24 cellular contexts compared by ENCODE assay signal in genomic region chr5:7705261-7705660, GRCh38.
DNase-seq lines count a peak whose midpoint lies in the region; FAIRE-seq and TF ChIP-seq lines count a peak whose summit lies in the region.
"Had no signal": no experiment of that assay in that cellular context is flagged by ENCODE, and none has a peak within 500 bp of the region (broad histone marks: within the 10 kb centered on the region; RNA-seq: fewer than 3 reads in every experiment).

No MANE protein-coding gene starts in this region.

- H3K9me3 ChIP-seq in BLaER1 (peaks cover 9% of the 10 kb centered on the region; the same call in 1 of the 2 replicates), hepatocyte (ENCODE audit: low read depth) (no peaks in the 10 kb centered on the region), small intestine (ENCODE audit: control insufficient read depth, low read depth) (no peaks in the 10 kb centered on the region)
- H3K9me3 ChIP-seq: BE2C, Peyer's patch had no signal

- no peaks in the 10 kb centered on the region for H3K27me3 Mint-ChIP-seq in neural crest cell (ENCODE audit: low read depth)

- no peak overlapping the region for H3K4me3 ChIP-seq in BLaER1
- H3K4me3 ChIP-seq in H7 (ENCODE audit: insufficient read depth, low read depth, low read length): no peak overlapping the region
- H3K4me3 ChIP-seq in hepatocyte: no peak overlapping the region
- H3K4me3 ChIP-seq in small intestine (ENCODE audit: low read depth in 1 of 2, low read length in 2 of 2): no peak overlapping the region
- H3K4me3 ChIP-seq: Peyer's patch, SK-N-MC had no signal

- peak overlapping the region; percentile 3 for H3K27ac Mint-ChIP-seq in neural crest cell (ENCODE audit: unreplicated experiment)
- H3K27ac Mint-ChIP-seq: CD4-positive, alpha-beta memory T cell had no signal

- H3K27me3 ChIP-seq in BLaER1 (no peaks in the 10 kb centered on the region), H7 (ENCODE audit: control insufficient read depth, insufficient read depth, low read length) (no peaks in the 10 kb centered on the region), hepatocyte (no peaks in the 10 kb centered on the region), small intestine (ENCODE audit: control insufficient read depth in 2 of 2, insufficient read depth in 2 of 2, low read length in 2 of 2) (no peaks in the 10 kb centered on the region)
- H3K27me3 ChIP-seq: BE2C, Peyer's patch had no signal

- H3K79me2 ChIP-seq in hepatocyte: no peaks in the 10 kb centered on the region

- TF ChIP-seq CTCF in neural crest cell (conservative IDR thresholded peaks at IDR 0.05) (no peak), hepatocyte (IDR thresholded peaks at IDR 0.05; ENCODE audit: poor library complexity) (no peak)

- FAIRE-seq in small intestine (lab: Jason Lieb, UNC): no peak
- FAIRE-seq: GM12892, GM18507, H54 had no signal

- H3K36me3 Mint-ChIP-seq in neural crest cell (ENCODE audit: low read depth): no peaks in the 10 kb centered on the region
- H3K36me3 Mint-ChIP-seq: CD4-positive, alpha-beta memory T cell had no signal

- WGBS in hepatocyte (ENCODE audit: low lambda C conversion rate, missing lambda C conversion rate): 57% methylated on average over 5 of the region's 5 CpGs
- WGBS in small intestine, 3 donors: 57 to 60% (median 57%) methylated on average over 5 of the region's 5 CpGs

- H3K4me2 ChIP-seq in BLaER1: peak overlapping the region; percentile 76
- no peak overlapping the region for H3K4me2 ChIP-seq in hepatocyte

- peaks cover 4% of the 10 kb centered on the region for H3K9me3 Mint-ChIP-seq in neural crest cell

- H3K36me3 ChIP-seq in BLaER1: no peaks in the 10 kb centered on the region
- H3K36me3 ChIP-seq in H7 (replicated peaks; ENCODE audit: control insufficient read depth, insufficient read depth, low read length): peaks cover 6% of the 10 kb centered on the region
- H3K36me3 ChIP-seq in hepatocyte (replicated peaks; ENCODE audit: insufficient read depth, low read depth): no peaks in the 10 kb centered on the region
- H3K36me3 ChIP-seq in small intestine (ENCODE audit: control insufficient read depth in 2 of 2, insufficient read depth in 2 of 2, low read length in 2 of 2): no peaks in the 10 kb centered on the region
- H3K36me3 ChIP-seq: BE2C, Peyer's patch had no signal

- DNase-seq in H7 (peak; percentile 50), foreskin melanocyte (peak; percentile 71), neural crest cell (ENCODE audit: low read depth, low spot score) (peak; percentile 8), NCI-H2171 (lab: John Stamatoyannopoulos, UW) (no peak), inferior parietal cortex (ENCODE audit: extremely low spot score) (no peak), hepatocyte (ENCODE audit: low spot score) (no peak), small intestine (no peak)
- DNase-seq: BE2C; CD4-positive, alpha-beta memory T cell; DMS53; KG1; MV-4-11; NCI-H1417; NCI-H187; NCI-H2107; NCI-H345; NCI-H526 treated with DMSO at 0.1 percent for 48 hours; NK-92 treated with Interleukin-12 subunit alpha and Interleukin-12 subunit beta, amount 100 ng/mL, for 24 hours; Peyer's patch had no signal

- H2AFZ ChIP-seq in hepatocyte: no peak overlapping the region

- H3K4me1 Mint-ChIP-seq in neural crest cell: peaks cover 12% of the 10 kb centered on the region
- H3K4me1 Mint-ChIP-seq: CD4-positive, alpha-beta memory T cell had no signal

- H3K4me3 Mint-ChIP-seq in neural crest cell: no peak overlapping the region
- H3K4me3 Mint-ChIP-seq: CD4-positive, alpha-beta memory T cell had no signal

- H3K4me1 ChIP-seq in BLaER1: peaks cover 17% of the 10 kb centered on the region
- H3K4me1 ChIP-seq in hepatocyte (ENCODE audit: insufficient read depth): no peaks in the 10 kb centered on the region
- no peaks in the 10 kb centered on the region for H3K4me1 ChIP-seq in small intestine (ENCODE audit: control insufficient read depth in 2 of 2, insufficient read depth in 1 of 2, low read depth in 1 of 2, low read length in 1 of 2)
- H3K4me1 ChIP-seq: BE2C, Peyer's patch had no signal

- H3K9ac ChIP-seq in BLaER1: no peak overlapping the region

- H3K9me2 ChIP-seq in hepatocyte (replicated peaks; ENCODE audit: insufficient read depth): no peaks in the 10 kb centered on the region

- no peaks in the 10 kb centered on the region for H4K20me1 ChIP-seq in BLaER1
- no peaks in the 10 kb centered on the region for H4K20me1 ChIP-seq in hepatocyte (ENCODE audit: insufficient read depth, poor library complexity, severe bottlenecking)

- H3K27ac ChIP-seq in BLaER1 (0 out of 2 replicates have a peak overlapping the region, but pooled peaks have one; percentile 48), hepatocyte (no peak overlapping the region), small intestine (ENCODE audit: low read depth in 1 of 2, low read length in 1 of 2) (no peak overlapping the region)
- H3K27ac ChIP-seq: Peyer's patch, SK-N-MC had no signal

Comparison
In these comparisons a context has a peak if more than half of its experiments do, and no peak if none do; other contexts are left out.
1. DNase-seq: peak in H7 (single experiment), foreskin melanocyte (single experiment) and neural crest cell (single experiment); none in NCI-H2171 (single experiment), inferior parietal cortex (single experiment), hepatocyte (single experiment) and small intestine (single experiment).